26 cellular contexts compared by ENCODE assay signal in genomic region chr1:97053275-97053674, GRCh38.
"Had no signal": no experiment of that assay in that cellular context is flagged by ENCODE, and none has a peak within 500 bp of the region (broad histone marks: within the 10 kb centered on the region; RNA-seq: fewer than 3 reads in every experiment).

No MANE protein-coding gene starts in this region.

- ATAC-seq: activated CD8-positive, alpha-beta memory T cell treated with anti-CD3 and anti-CD28 coated beads, Interleukin-2, amount 10 ng/mL, durations not matched to agents 7 days and 5 days; body of pancreas; T-cell had no signal

- H3K4me3 ChIP-seq: body of pancreas had no signal

- FAIRE-seq: bronchial epithelial cell had no signal

- H3K4me1 ChIP-seq: body of pancreas had no signal

- DNase-seq: activated B cell treated with CpG ODN at 0.5 μM for 24 hours; activated CD4-positive, alpha-beta T cell treated with anti-CD3 and anti-CD28 coated beads for 1 hour; activated CD4-positive, alpha-beta T cell treated with anti-CD3 and anti-CD28 coated beads, Interleukin-2, amount 10 ng/mL, durations not matched to agents 24 days and 14 days; activated CD4-positive, alpha-beta T cell treated with anti-CD3 and anti-CD28 coated beads, Interleukin-2, amount 50 U/mL, for 48 hours; activated CD8-positive, alpha-beta memory T cell treated with anti-CD3 and anti-CD28 coated beads, Interleukin-2, amount 10 ng/mL, durations not matched to agents 7 days and 5 days; activated effector memory CD4-positive, alpha-beta T cell treated with Interleukin-2 at 50 U/mL for 16 hours; activated naive CD4-positive, alpha-beta T cell; activated T-cell treated with anti-CD3 and anti-CD28 coated beads, Interleukin-2, amount 50 U/mL, for 24 hours; aorta; body of pancreas; central memory CD4-positive, alpha-beta T cell; Karpas-422; MM.1S; NCI-H1105; NCI-H1436; NCI-H187; NCI-H2081; NCI-H2171 treated with DMSO at 0.1 percent for 48 hours; NCI-H446 treated with DMSO at 0.1 percent for 48 hours; NCI-H524 treated with DMSO at 0.1 percent for 48 hours; NCI-H82; SIG-M5; T-cell; T-helper 2 cell; T1000 had no signal

- H3K27me3 ChIP-seq: body of pancreas had no signal

- H3K27ac ChIP-seq: body of pancreas had no signal
